In the genomic region with DNA sequence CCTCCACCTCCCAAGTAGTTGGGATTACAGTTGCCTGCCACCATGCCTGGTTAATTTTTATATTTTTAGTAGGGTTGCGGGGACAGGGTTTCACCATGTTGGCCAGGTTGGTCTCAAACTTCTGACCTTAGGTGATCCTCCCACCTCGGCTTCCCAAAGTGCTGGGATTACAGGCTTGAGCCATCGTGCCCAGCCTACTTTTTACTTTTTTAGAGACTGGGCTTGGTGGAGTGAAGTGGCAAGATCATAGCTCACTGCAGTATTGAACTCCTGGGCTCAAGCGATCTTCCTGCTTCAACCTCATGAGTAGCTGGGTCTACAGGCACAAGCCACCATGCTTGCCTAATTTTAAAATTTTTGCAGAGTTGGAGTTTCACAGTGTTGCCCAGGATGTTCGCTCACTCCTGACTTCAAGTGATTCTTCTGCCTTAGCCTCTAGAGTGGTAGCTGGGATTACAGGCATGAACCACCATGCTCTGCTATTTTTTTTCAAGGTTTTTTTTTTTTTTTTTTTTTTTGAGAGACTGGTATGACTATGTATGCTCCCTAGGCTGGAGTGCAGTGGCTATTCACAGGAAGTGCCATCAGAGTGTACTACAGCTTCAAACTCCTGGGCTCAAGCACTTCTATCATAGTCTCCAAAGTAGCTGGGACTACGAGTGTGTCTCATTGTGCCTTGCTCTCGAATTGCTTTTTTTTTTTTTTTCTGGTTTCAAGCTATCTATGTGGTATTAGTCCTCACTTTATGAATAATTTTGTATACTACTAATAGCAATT, we compare ENCODE assay signal across 2 cellular contexts.
TF ChIP-seq lines count a peak whose summit lies in the region.

No MANE protein-coding gene starts in this region.

TF ChIP-seq in SK-N-SH treated with all-trans-retinoic acid at 6 μM for 48 hours, 23 proteins besides CTCF, POLR2A, EP300 and RAD21 (continued from another document):
- TF ChIP-seq, protein P1, sequence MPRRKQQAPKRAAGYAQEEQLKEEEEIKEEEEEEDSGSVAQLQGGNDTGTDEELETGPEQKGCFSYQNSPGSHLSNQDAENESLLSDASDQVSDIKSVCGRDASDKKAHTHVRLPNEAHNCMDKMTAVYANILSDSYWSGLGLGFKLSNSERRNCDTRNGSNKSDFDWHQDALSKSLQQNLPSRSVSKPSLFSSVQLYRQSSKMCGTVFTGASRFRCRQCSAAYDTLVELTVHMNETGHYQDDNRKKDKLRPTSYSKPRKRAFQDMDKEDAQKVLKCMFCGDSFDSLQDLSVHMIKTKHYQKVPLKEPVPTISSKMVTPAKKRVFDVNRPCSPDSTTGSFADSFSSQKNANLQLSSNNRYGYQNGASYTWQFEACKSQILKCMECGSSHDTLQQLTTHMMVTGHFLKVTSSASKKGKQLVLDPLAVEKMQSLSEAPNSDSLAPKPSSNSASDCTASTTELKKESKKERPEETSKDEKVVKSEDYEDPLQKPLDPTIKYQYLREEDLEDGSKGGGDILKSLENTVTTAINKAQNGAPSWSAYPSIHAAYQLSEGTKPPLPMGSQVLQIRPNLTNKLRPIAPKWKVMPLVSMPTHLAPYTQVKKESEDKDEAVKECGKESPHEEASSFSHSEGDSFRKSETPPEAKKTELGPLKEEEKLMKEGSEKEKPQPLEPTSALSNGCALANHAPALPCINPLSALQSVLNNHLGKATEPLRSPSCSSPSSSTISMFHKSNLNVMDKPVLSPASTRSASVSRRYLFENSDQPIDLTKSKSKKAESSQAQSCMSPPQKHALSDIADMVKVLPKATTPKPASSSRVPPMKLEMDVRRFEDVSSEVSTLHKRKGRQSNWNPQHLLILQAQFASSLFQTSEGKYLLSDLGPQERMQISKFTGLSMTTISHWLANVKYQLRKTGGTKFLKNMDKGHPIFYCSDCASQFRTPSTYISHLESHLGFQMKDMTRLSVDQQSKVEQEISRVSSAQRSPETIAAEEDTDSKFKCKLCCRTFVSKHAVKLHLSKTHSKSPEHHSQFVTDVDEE (CRISPR knock-in tag; IDR thresholded peaks at IDR 0.05) = no peak
- TF ChIP-seq TCF4 (CRISPR knock-in tag; IDR thresholded peaks at IDR 0.05; ENCODE audit: borderline replicate concordance) = no peak

TF ChIP-seq in WTC11, 78 proteins besides CTCF, POLR2A, EP300 and RAD21 (continued from another document):
- no peak for TF ChIP-seq GABPB1 (CRISPR knock-in tag; IDR thresholded peaks at IDR 0.05)
- no peak for TF ChIP-seq JUN (CRISPR knock-in tag; IDR thresholded peaks at IDR 0.05)
- TF ChIP-seq RORB (CRISPR knock-in tag; IDR thresholded peaks at IDR 0.05) = no peak
- TF ChIP-seq, protein P2, sequence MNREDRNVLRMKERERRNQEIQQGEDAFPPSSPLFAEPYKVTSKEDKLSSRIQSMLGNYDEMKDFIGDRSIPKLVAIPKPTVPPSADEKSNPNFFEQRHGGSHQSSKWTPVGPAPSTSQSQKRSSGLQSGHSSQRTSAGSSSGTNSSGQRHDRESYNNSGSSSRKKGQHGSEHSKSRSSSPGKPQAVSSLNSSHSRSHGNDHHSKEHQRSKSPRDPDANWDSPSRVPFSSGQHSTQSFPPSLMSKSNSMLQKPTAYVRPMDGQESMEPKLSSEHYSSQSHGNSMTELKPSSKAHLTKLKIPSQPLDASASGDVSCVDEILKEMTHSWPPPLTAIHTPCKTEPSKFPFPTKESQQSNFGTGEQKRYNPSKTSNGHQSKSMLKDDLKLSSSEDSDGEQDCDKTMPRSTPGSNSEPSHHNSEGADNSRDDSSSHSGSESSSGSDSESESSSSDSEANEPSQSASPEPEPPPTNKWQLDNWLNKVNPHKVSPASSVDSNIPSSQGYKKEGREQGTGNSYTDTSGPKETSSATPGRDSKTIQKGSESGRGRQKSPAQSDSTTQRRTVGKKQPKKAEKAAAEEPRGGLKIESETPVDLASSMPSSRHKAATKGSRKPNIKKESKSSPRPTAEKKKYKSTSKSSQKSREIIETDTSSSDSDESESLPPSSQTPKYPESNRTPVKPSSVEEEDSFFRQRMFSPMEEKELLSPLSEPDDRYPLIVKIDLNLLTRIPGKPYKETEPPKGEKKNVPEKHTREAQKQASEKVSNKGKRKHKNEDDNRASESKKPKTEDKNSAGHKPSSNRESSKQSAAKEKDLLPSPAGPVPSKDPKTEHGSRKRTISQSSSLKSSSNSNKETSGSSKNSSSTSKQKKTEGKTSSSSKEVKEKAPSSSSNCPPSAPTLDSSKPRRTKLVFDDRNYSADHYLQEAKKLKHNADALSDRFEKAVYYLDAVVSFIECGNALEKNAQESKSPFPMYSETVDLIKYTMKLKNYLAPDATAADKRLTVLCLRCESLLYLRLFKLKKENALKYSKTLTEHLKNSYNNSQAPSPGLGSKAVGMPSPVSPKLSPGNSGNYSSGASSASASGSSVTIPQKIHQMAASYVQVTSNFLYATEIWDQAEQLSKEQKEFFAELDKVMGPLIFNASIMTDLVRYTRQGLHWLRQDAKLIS (CRISPR knock-in tag; IDR thresholded peaks at IDR 0.05; ENCODE audit: borderline replicate concordance) = no peak
